1 cellular context compared by ENCODE assay signal in the genomic region with DNA sequence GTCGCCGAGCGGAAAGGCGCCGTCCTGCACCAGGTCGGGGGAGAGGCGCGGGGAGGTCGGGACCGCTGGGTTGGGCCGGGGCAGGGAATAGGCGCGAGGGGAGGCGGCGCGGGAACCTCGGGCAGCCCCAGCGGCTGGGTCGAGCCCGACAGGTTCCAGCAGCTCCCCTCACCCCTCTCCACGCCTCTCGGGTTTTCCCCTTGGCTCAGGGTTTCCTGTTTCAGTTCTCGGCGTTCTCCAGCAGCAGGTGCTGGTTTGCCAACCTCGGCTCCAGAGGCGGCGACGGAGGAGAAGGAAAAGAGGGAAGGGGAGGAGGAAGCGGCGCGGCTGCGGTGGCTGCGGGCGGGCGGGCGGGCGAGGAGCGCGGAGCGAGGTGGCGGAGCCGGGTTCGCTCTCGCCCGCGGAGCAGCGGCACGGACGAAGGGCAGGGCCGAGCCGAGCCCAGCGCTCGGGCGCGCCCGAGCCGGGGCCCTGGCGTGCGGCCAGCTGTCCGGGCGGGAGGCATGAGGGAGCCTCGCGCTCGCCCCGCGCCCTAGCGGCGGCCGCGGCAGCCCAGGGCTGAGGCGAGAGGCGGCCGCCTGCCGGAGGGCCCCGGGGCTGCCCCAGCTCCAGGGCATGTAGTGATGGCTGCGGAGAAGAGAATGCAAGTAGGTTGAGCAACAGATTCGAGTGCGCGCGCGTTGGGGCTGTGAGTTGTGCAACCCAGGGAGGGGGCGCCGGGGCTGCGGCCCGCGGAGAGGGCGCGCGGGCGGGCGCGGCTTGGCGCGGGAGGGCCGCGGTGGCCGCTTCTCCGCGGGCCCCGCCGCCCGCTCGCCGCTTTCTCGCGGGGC.
A peak's percentile ranks its signal among the peaks of the same experiment; 100 is the strongest.
TF ChIP-seq lines count a peak whose summit lies in the region.

A gene (plus strand): TSS at position 816 of the 830 bp plus-strand sequence. CDS start 20 bp downstream, outside the sequence.

TF ChIP-seq in HepG2, 621 proteins besides CTCF, POLR2A, EP300 and RAD21 (continued from another document and continues in another):
- TF ChIP-seq, protein P1, sequence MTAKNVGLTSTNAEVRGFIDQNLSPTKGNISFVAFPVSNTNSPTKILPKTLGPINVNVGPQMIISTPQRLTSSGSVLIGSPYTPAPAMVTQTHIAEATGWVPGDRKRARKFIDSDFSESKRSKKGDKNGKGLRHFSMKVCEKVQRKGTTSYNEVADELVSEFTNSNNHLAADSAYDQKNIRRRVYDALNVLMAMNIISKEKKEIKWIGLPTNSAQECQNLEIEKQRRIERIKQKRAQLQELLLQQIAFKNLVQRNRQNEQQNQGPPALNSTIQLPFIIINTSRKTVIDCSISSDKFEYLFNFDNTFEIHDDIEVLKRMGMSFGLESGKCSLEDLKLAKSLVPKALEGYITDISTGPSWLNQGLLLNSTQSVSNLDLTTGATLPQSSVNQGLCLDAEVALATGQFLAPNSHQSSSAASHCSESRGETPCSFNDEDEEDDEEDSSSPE (CRISPR knock-in tag; IDR thresholded peaks at IDR 0.05), result peak; percentile 49
- TF ChIP-seq, protein P2, sequence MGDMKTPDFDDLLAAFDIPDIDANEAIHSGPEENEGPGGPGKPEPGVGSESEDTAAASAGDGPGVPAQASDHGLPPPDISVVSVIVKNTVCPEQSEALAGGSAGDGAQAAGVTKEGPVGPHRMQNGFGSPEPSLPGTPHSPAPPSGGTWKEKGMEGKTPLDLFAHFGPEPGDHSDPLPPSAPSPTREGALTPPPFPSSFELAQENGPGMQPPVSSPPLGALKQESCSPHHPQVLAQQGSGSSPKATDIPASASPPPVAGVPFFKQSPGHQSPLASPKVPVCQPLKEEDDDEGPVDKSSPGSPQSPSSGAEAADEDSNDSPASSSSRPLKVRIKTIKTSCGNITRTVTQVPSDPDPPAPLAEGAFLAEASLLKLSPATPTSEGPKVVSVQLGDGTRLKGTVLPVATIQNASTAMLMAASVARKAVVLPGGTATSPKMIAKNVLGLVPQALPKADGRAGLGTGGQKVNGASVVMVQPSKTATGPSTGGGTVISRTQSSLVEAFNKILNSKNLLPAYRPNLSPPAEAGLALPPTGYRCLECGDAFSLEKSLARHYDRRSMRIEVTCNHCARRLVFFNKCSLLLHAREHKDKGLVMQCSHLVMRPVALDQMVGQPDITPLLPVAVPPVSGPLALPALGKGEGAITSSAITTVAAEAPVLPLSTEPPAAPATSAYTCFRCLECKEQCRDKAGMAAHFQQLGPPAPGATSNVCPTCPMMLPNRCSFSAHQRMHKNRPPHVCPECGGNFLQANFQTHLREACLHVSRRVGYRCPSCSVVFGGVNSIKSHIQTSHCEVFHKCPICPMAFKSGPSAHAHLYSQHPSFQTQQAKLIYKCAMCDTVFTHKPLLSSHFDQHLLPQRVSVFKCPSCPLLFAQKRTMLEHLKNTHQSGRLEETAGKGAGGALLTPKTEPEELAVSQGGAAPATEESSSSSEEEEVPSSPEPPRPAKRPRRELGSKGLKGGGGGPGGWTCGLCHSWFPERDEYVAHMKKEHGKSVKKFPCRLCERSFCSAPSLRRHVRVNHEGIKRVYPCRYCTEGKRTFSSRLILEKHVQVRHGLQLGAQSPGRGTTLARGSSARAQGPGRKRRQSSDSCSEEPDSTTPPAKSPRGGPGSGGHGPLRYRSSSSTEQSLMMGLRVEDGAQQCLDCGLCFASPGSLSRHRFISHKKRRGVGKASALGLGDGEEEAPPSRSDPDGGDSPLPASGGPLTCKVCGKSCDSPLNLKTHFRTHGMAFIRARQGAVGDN (CRISPR knock-in tag; IDR thresholded peaks at IDR 0.05), result peak; percentile 73
- no peak for TF ChIP-seq ZNF768 (CRISPR knock-in tag; IDR thresholded peaks at IDR 0.05)
- TF ChIP-seq, protein P3, sequence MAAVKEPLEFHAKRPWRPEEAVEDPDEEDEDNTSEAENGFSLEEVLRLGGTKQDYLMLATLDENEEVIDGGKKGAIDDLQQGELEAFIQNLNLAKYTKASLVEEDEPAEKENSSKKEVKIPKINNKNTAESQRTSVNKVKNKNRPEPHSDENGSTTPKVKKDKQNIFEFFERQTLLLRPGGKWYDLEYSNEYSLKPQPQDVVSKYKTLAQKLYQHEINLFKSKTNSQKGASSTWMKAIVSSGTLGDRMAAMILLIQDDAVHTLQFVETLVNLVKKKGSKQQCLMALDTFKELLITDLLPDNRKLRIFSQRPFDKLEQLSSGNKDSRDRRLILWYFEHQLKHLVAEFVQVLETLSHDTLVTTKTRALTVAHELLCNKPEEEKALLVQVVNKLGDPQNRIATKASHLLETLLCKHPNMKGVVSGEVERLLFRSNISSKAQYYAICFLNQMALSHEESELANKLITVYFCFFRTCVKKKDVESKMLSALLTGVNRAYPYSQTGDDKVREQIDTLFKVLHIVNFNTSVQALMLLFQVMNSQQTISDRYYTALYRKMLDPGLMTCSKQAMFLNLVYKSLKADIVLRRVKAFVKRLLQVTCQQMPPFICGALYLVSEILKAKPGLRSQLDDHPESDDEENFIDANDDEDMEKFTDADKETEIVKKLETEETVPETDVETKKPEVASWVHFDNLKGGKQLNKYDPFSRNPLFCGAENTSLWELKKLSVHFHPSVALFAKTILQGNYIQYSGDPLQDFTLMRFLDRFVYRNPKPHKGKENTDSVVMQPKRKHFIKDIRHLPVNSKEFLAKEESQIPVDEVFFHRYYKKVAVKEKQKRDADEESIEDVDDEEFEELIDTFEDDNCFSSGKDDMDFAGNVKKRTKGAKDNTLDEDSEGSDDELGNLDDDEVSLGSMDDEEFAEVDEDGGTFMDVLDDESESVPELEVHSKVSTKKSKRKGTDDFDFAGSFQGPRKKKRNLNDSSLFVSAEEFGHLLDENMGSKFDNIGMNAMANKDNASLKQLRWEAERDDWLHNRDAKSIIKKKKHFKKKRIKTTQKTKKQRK (IDR thresholded peaks at IDR 0.05; ENCODE audit: low read length), result no peak
- no peak for TF ChIP-seq LCORL (IDR thresholded peaks at IDR 0.05)
- peak; percentile 43; the same call in 1 of the 2 replicates for TF ChIP-seq LCORL (CRISPR knock-in tag; IDR thresholded peaks at IDR 0.05)
- 0 out of 2 replicates have a peak, but pooled peaks have one; percentile 7 for TF ChIP-seq ZFX (CRISPR knock-in tag; IDR thresholded peaks at IDR 0.05; ENCODE audit: low read depth)
- no peak for TF ChIP-seq SIN3B (IDR thresholded peaks at IDR 0.05; ENCODE audit: low read length)
- peak; percentile 16; the same call in 1 of the 2 replicates for TF ChIP-seq ELF3 (CRISPR knock-in tag; IDR thresholded peaks at IDR 0.05)
- no peak for TF ChIP-seq SAFB2 (CRISPR knock-in tag; IDR thresholded peaks at IDR 0.05; ENCODE audit: borderline replicate concordance, low read depth)
- TF ChIP-seq, protein P4, sequence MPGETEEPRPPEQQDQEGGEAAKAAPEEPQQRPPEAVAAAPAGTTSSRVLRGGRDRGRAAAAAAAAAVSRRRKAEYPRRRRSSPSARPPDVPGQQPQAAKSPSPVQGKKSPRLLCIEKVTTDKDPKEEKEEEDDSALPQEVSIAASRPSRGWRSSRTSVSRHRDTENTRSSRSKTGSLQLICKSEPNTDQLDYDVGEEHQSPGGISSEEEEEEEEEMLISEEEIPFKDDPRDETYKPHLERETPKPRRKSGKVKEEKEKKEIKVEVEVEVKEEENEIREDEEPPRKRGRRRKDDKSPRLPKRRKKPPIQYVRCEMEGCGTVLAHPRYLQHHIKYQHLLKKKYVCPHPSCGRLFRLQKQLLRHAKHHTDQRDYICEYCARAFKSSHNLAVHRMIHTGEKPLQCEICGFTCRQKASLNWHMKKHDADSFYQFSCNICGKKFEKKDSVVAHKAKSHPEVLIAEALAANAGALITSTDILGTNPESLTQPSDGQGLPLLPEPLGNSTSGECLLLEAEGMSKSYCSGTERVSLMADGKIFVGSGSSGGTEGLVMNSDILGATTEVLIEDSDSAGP (CRISPR knock-in tag; IDR thresholded peaks at IDR 0.05; ENCODE audit: borderline replicate concordance), result peak; percentile 45; the same call in 1 of the 2 replicates
- TF ChIP-seq ZFP36 (IDR thresholded peaks at IDR 0.05; ENCODE audit: borderline replicate concordance, low read depth, low read length, partially characterized antibody), result no peak
- 0 out of 2 replicates have a peak, but pooled peaks have one; percentile 14 for TF ChIP-seq SIN3A (IDR thresholded peaks at IDR 0.05; ENCODE audit: borderline replicate concordance, low read depth, low read length)
- TF ChIP-seq, protein P5, sequence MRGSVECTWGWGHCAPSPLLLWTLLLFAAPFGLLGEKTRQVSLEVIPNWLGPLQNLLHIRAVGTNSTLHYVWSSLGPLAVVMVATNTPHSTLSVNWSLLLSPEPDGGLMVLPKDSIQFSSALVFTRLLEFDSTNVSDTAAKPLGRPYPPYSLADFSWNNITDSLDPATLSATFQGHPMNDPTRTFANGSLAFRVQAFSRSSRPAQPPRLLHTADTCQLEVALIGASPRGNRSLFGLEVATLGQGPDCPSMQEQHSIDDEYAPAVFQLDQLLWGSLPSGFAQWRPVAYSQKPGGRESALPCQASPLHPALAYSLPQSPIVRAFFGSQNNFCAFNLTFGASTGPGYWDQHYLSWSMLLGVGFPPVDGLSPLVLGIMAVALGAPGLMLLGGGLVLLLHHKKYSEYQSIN (CRISPR knock-in tag; IDR thresholded peaks at IDR 0.05; ENCODE audit: borderline replicate concordance), result no peak
- TF ChIP-seq ZNF124 (CRISPR knock-in tag; IDR thresholded peaks at IDR 0.05), result no peak
- TF ChIP-seq, protein P6, sequence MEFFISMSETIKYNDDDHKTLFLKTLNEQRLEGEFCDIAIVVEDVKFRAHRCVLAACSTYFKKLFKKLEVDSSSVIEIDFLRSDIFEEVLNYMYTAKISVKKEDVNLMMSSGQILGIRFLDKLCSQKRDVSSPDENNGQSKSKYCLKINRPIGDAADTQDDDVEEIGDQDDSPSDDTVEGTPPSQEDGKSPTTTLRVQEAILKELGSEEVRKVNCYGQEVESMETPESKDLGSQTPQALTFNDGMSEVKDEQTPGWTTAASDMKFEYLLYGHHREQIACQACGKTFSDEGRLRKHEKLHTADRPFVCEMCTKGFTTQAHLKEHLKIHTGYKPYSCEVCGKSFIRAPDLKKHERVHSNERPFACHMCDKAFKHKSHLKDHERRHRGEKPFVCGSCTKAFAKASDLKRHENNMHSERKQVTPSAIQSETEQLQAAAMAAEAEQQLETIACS (CRISPR knock-in tag; IDR thresholded peaks at IDR 0.05), result peak; percentile 78
- no peak for TF ChIP-seq MIXL1 (CRISPR knock-in tag; IDR thresholded peaks at IDR 0.05)
- TF ChIP-seq CCDC6 (CRISPR knock-in tag; IDR thresholded peaks at IDR 0.05), result peak; percentile 39; the same call in 1 of the 2 replicates
- no peak for TF ChIP-seq TEAD2 (CRISPR knock-in tag; IDR thresholded peaks at IDR 0.05)
- no peak for TF ChIP-seq NR2F6 (IDR thresholded peaks at IDR 0.05)
- peak; percentile 12; the same call in 1 of the 2 replicates for TF ChIP-seq NR2F6 (CRISPR knock-in tag; IDR thresholded peaks at IDR 0.05)
- TF ChIP-seq, protein P7, sequence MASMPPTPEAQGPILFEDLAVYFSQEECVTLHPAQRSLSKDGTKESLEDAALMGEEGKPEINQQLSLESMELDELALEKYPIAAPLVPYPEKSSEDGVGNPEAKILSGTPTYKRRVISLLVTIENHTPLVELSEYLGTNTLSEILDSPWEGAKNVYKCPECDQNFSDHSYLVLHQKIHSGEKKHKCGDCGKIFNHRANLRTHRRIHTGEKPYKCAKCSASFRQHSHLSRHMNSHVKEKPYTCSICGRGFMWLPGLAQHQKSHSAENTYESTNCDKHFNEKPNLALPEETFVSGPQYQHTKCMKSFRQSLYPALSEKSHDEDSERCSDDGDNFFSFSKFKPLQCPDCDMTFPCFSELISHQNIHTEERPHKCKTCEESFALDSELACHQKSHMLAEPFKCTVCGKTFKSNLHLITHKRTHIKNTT (CRISPR knock-in tag; IDR thresholded peaks at IDR 0.05), result no peak
- no peak for TF ChIP-seq CENPT (CRISPR knock-in tag; IDR thresholded peaks at IDR 0.05; ENCODE audit: low read depth)
- TF ChIP-seq ZNF761 (CRISPR knock-in tag; conservative IDR thresholded peaks at IDR 0.05), result no peak
- TF ChIP-seq ZNF547 (CRISPR knock-in tag; IDR thresholded peaks at IDR 0.05), result no peak
- TF ChIP-seq ZNF557 (CRISPR knock-in tag; IDR thresholded peaks at IDR 0.05), result no peak
- TF ChIP-seq PRPF4 (IDR thresholded peaks at IDR 0.05; ENCODE audit: low read depth, low read length, poor library complexity, severe bottlenecking), result no peak
- TF ChIP-seq TBX2 (CRISPR knock-in tag; IDR thresholded peaks at IDR 0.05; ENCODE audit: borderline replicate concordance), result peak; percentile 21; the same call in 1 of the 2 replicates
- TF ChIP-seq ZNF674 (CRISPR knock-in tag; IDR thresholded peaks at IDR 0.05; ENCODE audit: low read depth), result no peak
- TF ChIP-seq ZKSCAN5 (CRISPR knock-in tag; IDR thresholded peaks at IDR 0.05), result no peak
- no peak for TF ChIP-seq ZFP36L2 (CRISPR knock-in tag; IDR thresholded peaks at IDR 0.05)
- no peak for TF ChIP-seq MTF2 (CRISPR knock-in tag; IDR thresholded peaks at IDR 0.05; ENCODE audit: borderline replicate concordance)
- no peak; the same call in 1 of the 2 replicates for TF ChIP-seq GFI1 (CRISPR knock-in tag; IDR thresholded peaks at IDR 0.05; ENCODE audit: borderline replicate concordance)
- TF ChIP-seq ZC3H13 (CRISPR knock-in tag; IDR thresholded peaks at IDR 0.05), result peak; percentile 54; the same call in 1 of the 2 replicates
- TF ChIP-seq ZSCAN12 (CRISPR knock-in tag; IDR thresholded peaks at IDR 0.05), result 0 out of 2 replicates have a peak, but pooled peaks have one; percentile 31
- TF ChIP-seq ZNF878 (CRISPR knock-in tag; IDR thresholded peaks at IDR 0.05), result no peak
- TF ChIP-seq ZSCAN9 (CRISPR knock-in tag; IDR thresholded peaks at IDR 0.05; ENCODE audit: borderline replicate concordance), result 0 out of 2 replicates have a peak, but pooled peaks have one; percentile 31
- TF ChIP-seq JDP2 (CRISPR knock-in tag; IDR thresholded peaks at IDR 0.05; ENCODE audit: borderline replicate concordance), result no peak
- TF ChIP-seq SPEN (CRISPR knock-in tag; IDR thresholded peaks at IDR 0.05; ENCODE audit: low read depth), result no peak
- TF ChIP-seq SKI (IDR thresholded peaks at IDR 0.05; ENCODE audit: partially characterized antibody), result peak; percentile 37
- 0 out of 2 replicates have a peak, but pooled peaks have one; percentile 31 for TF ChIP-seq SALL2 (CRISPR knock-in tag; IDR thresholded peaks at IDR 0.05)
- no peak for TF ChIP-seq SRF (IDR thresholded peaks at IDR 0.05; ENCODE audit: low read depth, low read length)
- TF ChIP-seq ZBTB42 (CRISPR knock-in tag; IDR thresholded peaks at IDR 0.05), result no peak
- TF ChIP-seq HOXA9 (CRISPR knock-in tag; IDR thresholded peaks at IDR 0.05; ENCODE audit: borderline replicate concordance), result peak; percentile 71; the same call in 1 of the 2 replicates
- TF ChIP-seq MAZ (IDR thresholded peaks at IDR 0.05; ENCODE audit: borderline replicate concordance, low read depth, low read length), result peak; percentile 50; the same call in 1 of the 2 replicates
- TF ChIP-seq MAZ (CRISPR knock-in tag; IDR thresholded peaks at IDR 0.05; ENCODE audit: low read depth), result no peak
- peak; percentile 58; the same call in 1 of the 2 replicates for TF ChIP-seq ZNF12 (CRISPR knock-in tag; IDR thresholded peaks at IDR 0.05)
- TF ChIP-seq CBX5 (CRISPR knock-in tag; IDR thresholded peaks at IDR 0.05; ENCODE audit: borderline replicate concordance), result no peak
